ENCODE assay signal across 15 cellular contexts in genomic region chr14:46769292-46769691, GRCh38.
DNase-seq lines count a peak whose midpoint lies in the region; ATAC-seq and TF ChIP-seq lines count a peak whose summit lies in the region.
"Had no signal": no experiment of that assay in that cellular context is flagged by ENCODE, and none has a peak within 500 bp of the region (broad histone marks: within the 10 kb centered on the region; RNA-seq: fewer than 3 reads in every experiment).

No MANE protein-coding gene starts in this region.

- no peak overlapping the region for H3K27ac Mint-ChIP-seq in stimulated activated memory B cell treated with anti-CD40 and anti-IgM and Interleukin-4, amounts not matched to agents 10 μg/mL and 1 μg/mL and 100 μg/mL, for 72 hours
- H3K27ac Mint-ChIP-seq: activated B cell treated with CpG ODN at 0.5 μM for 24 hours; activated naive CD4-positive, alpha-beta T cell treated with anti-CD3 and anti-CD28 coated beads, Interleukin-2, amount 50 U/mL, for 24 hours had no signal

- TF ChIP-seq POLR2A in gastrocnemius medialis (IDR thresholded peaks at IDR 0.05): no peak

- no peaks in the 10 kb centered on the region for H3K9me3 ChIP-seq in gastrocnemius medialis

- in situ Hi-C loops in gastrocnemius medialis (cut with MboI; ENCODE audit: low sequenced_read_pairs in 4 of 4): no loop called here

- no peak for TF ChIP-seq CTCF in gastrocnemius medialis (IDR thresholded peaks at IDR 0.05 in 4 of 5, conservative IDR thresholded peaks at IDR 0.05 in 1 of 5)

- H3K36me3 Mint-ChIP-seq in stimulated activated memory B cell treated with anti-CD40 and anti-IgM and Interleukin-4, amounts not matched to agents 10 μg/mL and 1 μg/mL and 100 μg/mL, for 72 hours: no peaks in the 10 kb centered on the region
- H3K36me3 Mint-ChIP-seq: activated naive CD4-positive, alpha-beta T cell treated with anti-CD3 and anti-CD28 coated beads, Interleukin-2, amount 50 U/mL, for 24 hours had no signal

- ATAC-seq in activated CD4-positive, CD25-positive, alpha-beta regulatory T cell treated with anti-CD3 and anti-CD28 coated beads, Interleukin-2, amount 50 U/mL, for 24 hours: peak; percentile 13 to 38
- ATAC-seq in HG02588 (IDR thresholded peaks at IDR 0.05; ENCODE audit: unreplicated experiment) (peak; percentile 98), HG03378 (IDR thresholded peaks at IDR 0.05; ENCODE audit: unreplicated experiment) (peak; percentile 99), gastrocnemius medialis (no peak)
- ATAC-seq in stimulated activated memory B cell treated with anti-CD40 and anti-IgM and Interleukin-4, amounts not matched to agents 10 μg/mL and 1 μg/mL and 100 μg/mL, for 72 hours: peak; percentile 86
- ATAC-seq: Right ventricle myocardium inferior had no signal

- no peaks in the 10 kb centered on the region for H3K4me1 ChIP-seq in gastrocnemius medialis

- H3K4me3 ChIP-seq in gastrocnemius medialis: no peak overlapping the region

- no peaks in the 10 kb centered on the region for H3K9me3 Mint-ChIP-seq in stimulated activated memory B cell treated with anti-CD40 and anti-IgM and Interleukin-4, amounts not matched to agents 10 μg/mL and 1 μg/mL and 100 μg/mL, for 72 hours
- H3K9me3 Mint-ChIP-seq: activated B cell treated with CpG ODN at 0.5 μM for 24 hours had no signal

- H3K4me1 Mint-ChIP-seq in stimulated activated memory B cell treated with anti-CD40 and anti-IgM and Interleukin-4, amounts not matched to agents 10 μg/mL and 1 μg/mL and 100 μg/mL, for 72 hours: peaks cover 10% of the 10 kb centered on the region
- H3K4me1 Mint-ChIP-seq: activated B cell treated with CpG ODN at 0.5 μM for 24 hours; activated naive CD4-positive, alpha-beta T cell treated with anti-CD3 and anti-CD28 coated beads, Interleukin-2, amount 50 U/mL, for 24 hours had no signal

- no peak overlapping the region for H3K4me3 Mint-ChIP-seq in stimulated activated memory B cell treated with anti-CD40 and anti-IgM and Interleukin-4, amounts not matched to agents 10 μg/mL and 1 μg/mL and 100 μg/mL, for 72 hours
- H3K4me3 Mint-ChIP-seq: activated B cell treated with CpG ODN at 0.5 μM for 24 hours; activated naive CD4-positive, alpha-beta T cell treated with anti-CD3 and anti-CD28 coated beads, Interleukin-2, amount 50 U/mL, for 24 hours had no signal

- no peaks in the 10 kb centered on the region for H3K27me3 Mint-ChIP-seq in stimulated activated memory B cell treated with anti-CD40 and anti-IgM and Interleukin-4, amounts not matched to agents 10 μg/mL and 1 μg/mL and 100 μg/mL, for 72 hours
- H3K27me3 Mint-ChIP-seq: activated B cell treated with CpG ODN at 0.5 μM for 24 hours; activated naive CD4-positive, alpha-beta T cell treated with anti-CD3 and anti-CD28 coated beads, Interleukin-2, amount 50 U/mL, for 24 hours had no signal

- no peak overlapping the region for H3K27ac ChIP-seq in gastrocnemius medialis
- H3K27ac ChIP-seq: HL-60 had no signal

- no peak for DNase-seq in activated CD4-positive, CD25-positive, alpha-beta regulatory T cell (lab: John Stamatoyannopoulos, UW)
- DNase-seq in gastrocnemius medialis: no peak
- DNase-seq in SW480 (ENCODE audit: low spot score): no peak
- DNase-seq in DMS53 (lab: John Stamatoyannopoulos, UW): no peak
- DNase-seq: activated B cell treated with CpG ODN at 0.5 μM for 24 hours; effector CD8-positive, alpha-beta T cell; NCI-H187; small intestine had no signal

- intact Hi-C loops in gastrocnemius medialis (cut with DNase I; ENCODE audit: low total_unique reads): no loop called here

- no peaks in the 10 kb centered on the region for H3K27me3 ChIP-seq in gastrocnemius medialis

- H3K36me3 ChIP-seq in gastrocnemius medialis: no peaks in the 10 kb centered on the region

Comparison
In these comparisons a context has a peak if more than half of its experiments do, and no peak if none do; other contexts are left out.
1. ATAC-seq: peak in activated CD4-positive, CD25-positive, alpha-beta regulatory T cell treated with anti-CD3 and anti-CD28 coated beads, Interleukin-2, amount 50 U/mL, for 24 hours (2 of 2), HG02588 (single experiment), HG03378 (single experiment) and stimulated activated memory B cell treated with anti-CD40 and anti-IgM and Interleukin-4, amounts not matched to agents 10 μg/mL and 1 μg/mL and 100 μg/mL, for 72 hours (single experiment); none in gastrocnemius medialis (0 of 2).